ENCODE assay signal across 8 cellular contexts in genomic region chr1:89022167-89022959, GRCh38. TPM values are rescaled to one million over a fixed set of nuclear protein-coding genes. Genes with fewer than 3 reads are reported as not detected.
DNase-seq lines count a peak whose midpoint lies in the region; ATAC-seq and TF ChIP-seq lines count a peak whose summit lies in the region.

GBP3 (minus strand) TSS chr1:89022866; CDS start chr1:89020721, 2,145 bp downstream.

- intact Hi-C loops in T-helper 1 cell treated with Interleukin-12 subunit alpha and Interleukin-12 subunit beta and Interleukin-4 antibody, amounts not matched to agents 30 ng/mL and 1 ng/mL, for 36 hours (cut with micrococcal nuclease): loop anchor here (1.0 to 5.0 kb wide), 6 partner anchors 19 to 290 kb away; partner anchors contain the start of genes GBP1 and GBP4

- H3K27me3 Mint-ChIP-seq in nephron progenitor cell (ENCODE audit: low read depth, poor library complexity): no peaks in the 10 kb centered on the region

- H3K36me3 ChIP-seq in esophagus (ENCODE audit: control insufficient read depth in 2 of 2, insufficient read depth in 2 of 2, low read length in 1 of 2): peaks cover 0 to 7% of the 10 kb centered on the region in 2 donors

- H3K27ac ChIP-seq in esophagus (ENCODE audit: low read depth in 2 of 2, low read length in 1 of 2): peak within 1 kb of the TSS; percentile 88 to 89

- H3K27ac Mint-ChIP-seq in nephron progenitor cell: peak within 1 kb of the TSS; percentile 72

- peak; percentile 73 for ATAC-seq in GM21528 (IDR thresholded peaks at IDR 0.05; ENCODE audit: low FRiP score, unreplicated experiment)

- peak; percentile 66 for DNase-seq in EL
- DNase-seq in KBM-7: peak; percentile 42
- DNase-seq in nephron progenitor cell: no peak
- DNase-seq in retina: no peak
- no peak for DNase-seq in stimulated activated CD4-positive, alpha-beta T cell treated with anti-CD3 and anti-CD28 coated beads, Interleukin-4, amount 100 ng/mL, for 4 hours

- peaks cover 0 to 9% of the 10 kb centered on the region in 2 donors for H3K4me1 ChIP-seq in esophagus (ENCODE audit: control insufficient read depth in 2 of 2, insufficient read depth in 2 of 2, low read length in 1 of 2)

- H3K4me3 Mint-ChIP-seq in nephron progenitor cell: peak within 1 kb of the TSS; percentile 26

- WGBS in esophagus, 2 donors: 11 to 16% methylated on average over 5 of the region's 5 CpGs

- peak within 1 kb of the TSS; percentile 47 to 71 for H3K4me3 ChIP-seq in esophagus (ENCODE audit: low read depth in 1 of 2, low read length in 2 of 2)

- peaks cover 19% of the 10 kb centered on the region for H3K4me1 Mint-ChIP-seq in nephron progenitor cell

- H3K27me3 ChIP-seq in esophagus (ENCODE audit: control insufficient read depth in 1 of 2, insufficient read depth in 2 of 2, low read length in 2 of 2): no peaks in the 10 kb centered on the region

- TF ChIP-seq CTCF in nephron progenitor cell (IDR thresholded peaks at IDR 0.05): no peak

- in situ Hi-C loops in KBM-7 (cut with MboI; ENCODE audit: low pct_unique_long_range_greater_than_20kb, low sequenced_read_pairs): loop anchor here (25.0 kb wide), 2 partner anchors 340 to 590 kb away; partner anchors contain the start of gene GBP6

- no peaks in the 10 kb centered on the region for H3K9me3 Mint-ChIP-seq in nephron progenitor cell

- H3K36me3 Mint-ChIP-seq in nephron progenitor cell (ENCODE audit: low read depth): no peaks in the 10 kb centered on the region

- H3K9me3 ChIP-seq in esophagus (ENCODE audit: control insufficient read depth in 2 of 2, insufficient read depth in 1 of 2, low read depth in 1 of 2, low read length in 1 of 2): no peaks in the 10 kb centered on the region

RNA-seq across cellular contexts. Expression of gene GBP3, which starts in this region (rescaled TPM):
- 42.1 and 42.9 TPM in 2 replicates for total RNA-seq in T-helper 1 cell treated with Interleukin-12 subunit alpha and Interleukin-12 subunit beta and Interleukin-4 antibody, amounts not matched to agents 30 ng/mL and 1 ng/mL, for 36 hours
- polyA plus RNA-seq in esophagus: 1 to 10 TPM; 2.5 to 6.1 TPM

Comparison
In these comparisons a context has a peak if more than half of its experiments do, and no peak if none do; other contexts are left out.
1. DNase-seq: peak in EL (single experiment) and KBM-7 (single experiment); none in nephron progenitor cell (single experiment), retina (single experiment) and stimulated activated CD4-positive, alpha-beta T cell treated with anti-CD3 and anti-CD28 coated beads, Interleukin-4, amount 100 ng/mL, for 4 hours (0 of 2).